22 cellular contexts compared by ENCODE assay signal in the genomic region with DNA sequence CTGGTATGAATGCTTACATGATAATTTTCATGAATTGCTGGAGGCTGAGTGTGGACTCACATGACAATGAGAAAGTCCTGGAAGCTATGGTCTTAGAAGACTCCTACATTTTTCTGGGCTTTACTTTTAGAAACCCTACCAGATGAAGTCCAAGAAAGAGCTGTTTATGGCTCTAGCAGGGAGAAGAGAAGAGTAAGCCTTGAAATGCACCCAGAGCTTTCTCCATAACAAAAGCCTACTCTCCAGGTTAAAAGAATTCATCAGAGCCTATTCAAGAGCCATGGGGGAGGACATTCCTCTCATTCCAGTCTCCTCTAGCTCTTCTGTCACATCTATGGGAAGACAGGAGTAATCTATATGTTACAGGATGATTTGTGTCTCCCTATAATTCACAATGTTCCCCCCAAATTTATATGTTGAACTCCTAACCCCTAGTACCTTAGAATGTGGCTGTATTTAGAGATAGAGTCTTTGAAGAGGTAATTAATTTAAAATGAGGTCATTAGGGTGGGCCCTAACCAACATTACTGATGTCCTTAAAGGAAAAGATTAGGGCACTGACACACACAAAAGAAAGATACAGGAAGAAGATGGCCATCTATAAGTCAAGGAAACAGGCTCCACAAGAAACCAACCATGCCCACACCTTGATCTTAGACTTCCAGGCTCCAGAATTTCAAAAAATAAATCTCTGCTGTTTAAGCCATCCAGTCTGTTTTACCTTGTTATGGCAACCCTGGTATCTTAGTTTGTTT.
A peak's percentile ranks its signal among the peaks of the same experiment; 100 is the strongest.
DNase-seq lines count a peak whose midpoint lies in the region; ATAC-seq, FAIRE-seq and TF ChIP-seq lines count a peak whose summit lies in the region.
"Had no signal": no experiment of that assay in that cellular context is flagged by ENCODE, and none has a peak within 500 bp of the region (broad histone marks: within the 10 kb centered on the region; RNA-seq: fewer than 3 reads in every experiment).

No MANE protein-coding gene starts in this region.

- no TSS peak for BruUV-seq in PC-3 (replicated peaks; lab: Mats Ljungman, UMichigan)

- H3K4me3 Mint-ChIP-seq in H9: no peak overlapping the region; a peak in 2 of 5 replicates
- no peak overlapping the region for H3K4me3 Mint-ChIP-seq in astrocyte (ENCODE audit: unreplicated experiment)

- no peaks in the 10 kb centered on the region for H3K36me3 ChIP-seq in astrocyte (ENCODE audit: insufficient read depth, low read length)
- no peaks in the 10 kb centered on the region for H3K36me3 ChIP-seq in iPS DF 6.9 (ENCODE audit: control insufficient read depth, insufficient read depth, low read length)
- no peaks in the 10 kb centered on the region for H3K36me3 ChIP-seq in neuronal stem cell (replicated peaks in 1 of 2; ENCODE audit: control insufficient read depth in 2 of 2, insufficient read depth in 2 of 2, low read length in 2 of 2)
- H3K36me3 ChIP-seq in PC-3 (ENCODE audit: low read depth, low read length): no peaks in the 10 kb centered on the region

- H4K20me1 ChIP-seq in H9 (ENCODE audit: control insufficient read depth, insufficient read depth, insufficient read length): no peaks in the 10 kb centered on the region
- H4K20me1 ChIP-seq in astrocyte (ENCODE audit: insufficient read depth, low read length): no peaks in the 10 kb centered on the region
- no peaks in the 10 kb centered on the region for H4K20me1 ChIP-seq in PC-3 (ENCODE audit: low read length)

- CTCF ChIA-PET in PC-3 (lab: Charles Lee): no interaction called here

- H3K79me2 ChIP-seq in H9 (ENCODE audit: insufficient read depth, low read length): no peaks in the 10 kb centered on the region
- H3K79me2 ChIP-seq in astrocyte (ENCODE audit: insufficient read depth, low read length): no peaks in the 10 kb centered on the region
- H3K79me2 ChIP-seq in PC-3 (ENCODE audit: low read length): no peaks in the 10 kb centered on the region

- H3K27me3 ChIP-seq in H9 (ENCODE audit: insufficient read depth, low read length) (no peaks in the 10 kb centered on the region), astrocyte (ENCODE audit: insufficient read depth, low read length) (no peaks in the 10 kb centered on the region), iPS DF 6.9 (ENCODE audit: control insufficient read depth, insufficient read depth, low read length) (no peaks in the 10 kb centered on the region), neuronal stem cell (ENCODE audit: control insufficient read depth in 3 of 3, insufficient read depth in 3 of 3, low read depth in 1 of 3, low read length in 3 of 3) (no peaks in the 10 kb centered on the region), PC-3 (ENCODE audit: low read length) (no peaks in the 10 kb centered on the region)

- H4K8ac ChIP-seq in H9 (replicated peaks; ENCODE audit: insufficient read length, low read depth, low read length) (no peak overlapping the region), neuronal stem cell (ENCODE audit: low read depth, low read length) (no peak overlapping the region)

- H3K4me1 ChIP-seq in H9 (ENCODE audit: insufficient read depth, low read length) (peaks cover 4% of the 10 kb centered on the region; the same call in 1 of the 2 replicates), astrocyte (ENCODE audit: insufficient read depth, low read length) (no peaks in the 10 kb centered on the region), iPS DF 6.9 (ENCODE audit: control insufficient read depth, insufficient read depth, low read length) (peaks cover 4% of the 10 kb centered on the region), neuronal stem cell (ENCODE audit: control insufficient read depth in 2 of 2, insufficient read depth in 1 of 2, low read depth in 1 of 2, low read length in 2 of 2) (peaks cover 2 to 6% of the 10 kb centered on the region in 2 donors), PC-3 (ENCODE audit: insufficient read depth, low read length) (no peaks in the 10 kb centered on the region)

- H3K27me3 Mint-ChIP-seq in H9 (ENCODE audit: low read depth) (no peaks in the 10 kb centered on the region), astrocyte (ENCODE audit: low read depth, unreplicated experiment) (no peaks in the 10 kb centered on the region)

- H3K23ac ChIP-seq in H9 (ENCODE audit: insufficient read length, low read depth, low read length) (no peak overlapping the region), neuronal stem cell (ENCODE audit: low read depth, low read length, poor library complexity) (no peak overlapping the region)

- peak overlapping the region; percentile 3 for H2AK5ac ChIP-seq in H9 (ENCODE audit: insufficient read length, low read length)
- H2AK5ac ChIP-seq in neuronal stem cell (ENCODE audit: low read depth, low read length): no peak overlapping the region

- no peak overlapping the region for H3K9ac ChIP-seq in H9 (ENCODE audit: extremely low read depth, insufficient read length, low read length)
- no peak overlapping the region for H3K9ac ChIP-seq in astrocyte (ENCODE audit: low read length)
- no peak overlapping the region for H3K9ac ChIP-seq in neuronal stem cell (ENCODE audit: low read depth, low read length, poor library complexity)
- no peak overlapping the region for H3K9ac ChIP-seq in PC-3 (ENCODE audit: low read length)

- FAIRE-seq in astrocyte (lab: Jason Lieb, UNC): no peak
- FAIRE-seq: A204.1, GM19239, H54 had no signal

- peak; percentile 71 for DNase-seq in H9
- DNase-seq in astrocyte (ENCODE audit: low read depth): no peak
- peak; percentile 91 for DNase-seq in iPS DF 6.9 (ENCODE audit: low read depth, low spot score)
- DNase-seq in neuronal stem cell (ENCODE audit: low spot score): peak; percentile 37
- no peak for DNase-seq in NCI-H69 (lab: John Stamatoyannopoulos, UW)
- DNase-seq in PC-3: no peak
- no peak for DNase-seq in activated CD4-positive, alpha-beta T cell treated with anti-CD3 and anti-CD28 coated beads for 4 hours
- DNase-seq: DMS53, GF-D8, KBM-7, NCI-H1092, NCI-H1436, NCI-H2029, NCI-H226, NCI-H510A treated with DMSO at 0.1 percent for 48 hours, NCI-H82, OCI-M1, Right ventricle myocardium superior had no signal

- H3K4ac ChIP-seq in H9 (ENCODE audit: low read depth, low read length): no peak overlapping the region
- no peak overlapping the region for H3K4ac ChIP-seq in neuronal stem cell (ENCODE audit: low read length)

- H3K9me3 Mint-ChIP-seq in H9 (peaks cover 34 to 38% of the 10 kb centered on the region in 2 experiments), astrocyte (ENCODE audit: unreplicated experiment) (no peaks in the 10 kb centered on the region)

- peak overlapping the region; percentile 72 for H3T11ph ChIP-seq in H9 (ENCODE audit: low read length)

- no peaks in the 10 kb centered on the region for H3F3A ChIP-seq in PC-3 (ENCODE audit: low read length, unreplicated experiment)

- H3K79me1 ChIP-seq in H9 (ENCODE audit: insufficient read depth, low read depth, low read length, poor library complexity, severe bottlenecking) (no peaks in the 10 kb centered on the region), neuronal stem cell (ENCODE audit: low read depth, low read length) (no peaks in the 10 kb centered on the region)

- H2BK120ac ChIP-seq in H9 (ENCODE audit: low read depth, low read length, poor library complexity, severe bottlenecking): no peak overlapping the region
- no peak overlapping the region for H2BK120ac ChIP-seq in neuronal stem cell (ENCODE audit: low read depth, low read length)

- H3K4me1 Mint-ChIP-seq in H9 (peaks cover 34 to 38% of the 10 kb centered on the region in 2 experiments), astrocyte (ENCODE audit: low read depth, unreplicated experiment) (no peaks in the 10 kb centered on the region)

- POLR2A ChIA-PET in PC-3 (lab: Charles Lee; ENCODE audit: unreplicated experiment): no interaction called here

- H3K4me2 ChIP-seq in H9 (ENCODE audit: insufficient read depth, insufficient read length, low read length) (peak overlapping the region; percentile 32), astrocyte (ENCODE audit: low read length) (no peak overlapping the region), neuronal stem cell (ENCODE audit: insufficient read depth, low read length, poor library complexity, severe bottlenecking) (no peak overlapping the region), PC-3 (ENCODE audit: low read length) (no peak overlapping the region)

- H4K5ac ChIP-seq in H9 (ENCODE audit: insufficient read length, low read depth, low read length): no peak overlapping the region

- no peak overlapping the region for H2BK12ac ChIP-seq in H9 (ENCODE audit: insufficient read length, low read depth, low read length)
- no peak overlapping the region for H2BK12ac ChIP-seq in neuronal stem cell (ENCODE audit: low read length)

- H3K9me3 ChIP-seq in H9 (ENCODE audit: control insufficient read depth, low read depth, low read length) (peaks cover 9% of the 10 kb centered on the region), astrocyte (ENCODE audit: insufficient read depth, low read depth, low read length) (no peaks in the 10 kb centered on the region), iPS DF 6.9 (ENCODE audit: control insufficient read depth, insufficient read depth, low read length) (no peaks in the 10 kb centered on the region), neuronal stem cell (replicated peaks in 1 of 2; ENCODE audit: control insufficient read depth in 2 of 2, insufficient read depth in 1 of 2, low read depth in 1 of 2, low read length in 2 of 2) (no peaks in the 10 kb centered on the region), PC-3 (ENCODE audit: low read length) (no peaks in the 10 kb centered on the region)

- H3K27ac ChIP-seq in H9 (ENCODE audit: insufficient read length, low read depth, low read length): peak overlapping the region; percentile 50
- no peak overlapping the region for H3K27ac ChIP-seq in astrocyte (ENCODE audit: low read depth, low read length)
- no peak overlapping the region for H3K27ac ChIP-seq in iPS DF 6.9 (ENCODE audit: low read length)
- peak overlapping the region; percentile 82 for H3K27ac ChIP-seq in neuronal stem cell (replicated peaks; ENCODE audit: low read length)
- no peak overlapping the region for H3K27ac ChIP-seq in PC-3 (ENCODE audit: low read length)
- H3K27ac ChIP-seq: C4-2B had no signal

- H4K91ac ChIP-seq in H9 (ENCODE audit: insufficient read length, low read depth, low read length) (no peak overlapping the region), neuronal stem cell (ENCODE audit: low read depth, low read length, poor library complexity) (no peak overlapping the region)

- H2BK15ac ChIP-seq in H9 (ENCODE audit: low read depth, low read length) (no peak overlapping the region), neuronal stem cell (ENCODE audit: low read length) (no peak overlapping the region)

- H3K18ac ChIP-seq in H9 (ENCODE audit: insufficient read length, low read depth, low read length) (peak overlapping the region; percentile 56), neuronal stem cell (ENCODE audit: low read length) (no peak overlapping the region)

- H3K56ac ChIP-seq in H9 (ENCODE audit: insufficient read length, low read depth, low read length): no peak overlapping the region

- no peak overlapping the region for H2BK5ac ChIP-seq in H9 (ENCODE audit: insufficient read length, low read length)
- H2BK5ac ChIP-seq in neuronal stem cell (ENCODE audit: low read length): no peak overlapping the region

- H3K36me3 Mint-ChIP-seq in H9 (ENCODE audit: insufficient read depth in 1 of 3, low read depth in 3 of 3): peaks cover 16 to 44% (median 20%) of the 10 kb centered on the region in 3 experiments
- no peaks in the 10 kb centered on the region for H3K36me3 Mint-ChIP-seq in astrocyte (ENCODE audit: low read depth, unreplicated experiment)

- H3K9me2 ChIP-seq in PC-3 (replicated peaks; ENCODE audit: low read length): no peaks in the 10 kb centered on the region

- H2BK20ac ChIP-seq in H9 (ENCODE audit: low read depth, low read length, poor library complexity, severe bottlenecking): peak overlapping the region; percentile 99

- H3K4me3 ChIP-seq in astrocyte (ENCODE audit: insufficient read depth, low read depth, low read length) (no peak overlapping the region), iPS DF 6.9 (ENCODE audit: low read length) (no peak overlapping the region), neuronal stem cell (ENCODE audit: low read length in 2 of 2) (no peak overlapping the region), PC-3 (ENCODE audit: low read length) (no peak overlapping the region)

- no peak overlapping the region for H2AFZ ChIP-seq in H9 (ENCODE audit: low read length)
- no peak overlapping the region for H2AFZ ChIP-seq in astrocyte (ENCODE audit: low read depth, low read length)
- no peak overlapping the region for H2AFZ ChIP-seq in neuronal stem cell (ENCODE audit: low read length)
- no peak overlapping the region for H2AFZ ChIP-seq in PC-3 (ENCODE audit: low read length)

- TF ChIP-seq CTCF in H9 (conservative IDR thresholded peaks at IDR 0.05) (no peak), astrocyte (IDR thresholded peaks at IDR 0.05; ENCODE audit: insufficient read depth, low read depth, low read length) (no peak), PC-3 (conservative IDR thresholded peaks at IDR 0.05; ENCODE audit: low read depth, low read length) (no peak)

- H3K27ac Mint-ChIP-seq in H9 (peak overlapping the region; percentile 90 to 98 (median 97); a peak in 6 of 7 replicates), astrocyte (ENCODE audit: unreplicated experiment) (peak overlapping the region; percentile 36)

- no peak for ATAC-seq in PC-3

- no peaks in the 10 kb centered on the region for H3K23me2 ChIP-seq in H9 (ENCODE audit: insufficient read length, low read depth, low read length, poor library complexity, severe bottlenecking)

- H3K14ac ChIP-seq in H9 (ENCODE audit: insufficient read depth, low read length) (peak overlapping the region; percentile 29; the same call in 1 of the 2 replicates), neuronal stem cell (ENCODE audit: low read length) (no peak overlapping the region)

- intact Hi-C loops in PC-3 (cut with micrococcal nuclease): no loop called here

Comparison
In these comparisons a context has a peak if more than half of its experiments do, and no peak if none do; other contexts are left out.
1. DNase-seq: peak in H9 (single experiment), iPS DF 6.9 (single experiment) and neuronal stem cell (single experiment); none in astrocyte (single experiment), NCI-H69 (single experiment), PC-3 (single experiment) and activated CD4-positive, alpha-beta T cell treated with anti-CD3 and anti-CD28 coated beads for 4 hours (0 of 2).
2. H3K27ac ChIP-seq: peak in H9 (single experiment) and neuronal stem cell (single experiment); none in astrocyte (single experiment), iPS DF 6.9 (single experiment) and PC-3 (single experiment).